8 cellular contexts compared by ENCODE assay signal in the genomic region with DNA sequence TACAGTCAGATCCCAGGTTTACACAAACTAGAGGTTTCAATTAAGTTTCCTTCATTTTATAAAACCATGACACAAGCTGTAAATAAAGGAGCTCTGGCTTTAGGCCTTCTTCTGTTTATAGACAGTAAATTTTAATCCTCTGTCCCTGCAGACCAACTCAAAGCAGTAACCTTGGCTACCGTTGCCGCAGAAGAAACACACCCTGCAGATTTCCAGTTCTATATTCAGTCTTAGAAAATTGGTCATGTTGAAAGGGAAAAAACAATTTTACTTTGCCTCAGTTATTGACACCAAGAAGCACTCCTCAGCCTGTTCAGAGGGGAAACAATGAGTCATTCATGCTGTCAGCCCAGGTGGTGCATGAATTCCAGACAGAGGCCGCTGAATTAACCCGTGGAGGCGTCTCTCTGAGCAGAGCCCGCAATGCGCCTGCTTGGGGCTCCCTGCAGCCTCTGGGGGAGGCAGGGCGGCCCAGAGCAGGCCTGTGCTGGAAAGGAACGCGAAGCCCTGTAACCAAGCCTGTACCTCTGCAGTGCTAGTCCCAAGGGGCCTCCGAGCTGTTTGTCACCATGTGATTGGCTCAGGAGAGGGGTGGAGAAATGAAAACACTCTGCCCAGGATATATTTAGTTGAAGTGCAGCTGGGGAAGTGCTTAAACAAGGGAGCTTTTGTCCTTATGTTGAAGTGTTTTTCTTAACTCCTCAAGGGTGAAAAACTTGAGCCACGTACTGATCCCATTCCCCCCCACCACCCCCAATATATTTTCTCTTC.
DNase-seq lines count a peak whose midpoint lies in the region; ATAC-seq and TF ChIP-seq lines count a peak whose summit lies in the region.

No MANE protein-coding gene starts in this region.

- peak overlapping the region; percentile 64 for H3K4me3 Mint-ChIP-seq in activated naive CD4-positive, alpha-beta T cell treated with anti-CD3 and anti-CD28 coated beads for 36 hours

- H3K36me3 Mint-ChIP-seq in activated naive CD4-positive, alpha-beta T cell treated with anti-CD3 and anti-CD28 coated beads for 36 hours (ENCODE audit: low read depth): no peaks in the 10 kb centered on the region

- peak; percentile 72 for TF ChIP-seq POLR2A in testis (IDR thresholded peaks at IDR 0.05)

- H3K36me3 ChIP-seq in SJSA1 (no peaks in the 10 kb centered on the region), testis (ENCODE audit: low read depth, missing control alignments) (no peaks in the 10 kb centered on the region)

- CTCF ChIA-PET in activated naive CD4-positive, alpha-beta T cell treated with anti-CD3 and anti-CD28 coated beads for 36 hours (lab: Charles Lee): interaction anchor here (0.6 to 5.8 kb wide), 11 partner anchors 10 to 1896 kb away, joined by 3 to 38 read pairs (median 10); a partner anchor contains a TSS

- peak overlapping the region; percentile 23 for H3K27ac ChIP-seq in SJSA1
- peak overlapping the region; percentile 91 for H3K27ac ChIP-seq in testis

- H3K4me1 ChIP-seq in SJSA1 (replicated peaks): peaks cover 26% of the 10 kb centered on the region
- H3K4me1 ChIP-seq in testis: peaks cover 18% of the 10 kb centered on the region

- intact Hi-C loops in activated naive CD4-positive, alpha-beta T cell treated with anti-CD3 and anti-CD28 coated beads for 36 hours (cut with micrococcal nuclease): loop anchor here (1.0 to 2.0 kb wide), 10 partner anchors 10 to 207 kb away; a partner anchor contains a TSS
- intact Hi-C loops in testis (cut with DNase I; ENCODE audit: low total_unique reads): no loop called here

- TF ChIP-seq CTCF in HFF-Myc (IDR thresholded peaks at IDR 0.05; ENCODE audit: low read depth, low read length, missing control alignments): no peak
- TF ChIP-seq CTCF in omental fat pad (IDR thresholded peaks at IDR 0.05): no peak
- TF ChIP-seq CTCF in testis (IDR thresholded peaks at IDR 0.05): peak in 1 of 3 experiments; percentile 23

- no peaks in the 10 kb centered on the region for H3K9me3 ChIP-seq in SJSA1 (replicated peaks)
- no peaks in the 10 kb centered on the region for H3K9me3 ChIP-seq in testis

- peaks cover 64% of the 10 kb centered on the region for H3K4me1 Mint-ChIP-seq in activated naive CD4-positive, alpha-beta T cell treated with anti-CD3 and anti-CD28 coated beads for 36 hours (ENCODE audit: low read depth)

- ATAC-seq in omental fat pad (ENCODE audit: low FRiP score): peak; percentile 88

- 1 to 3% methylated on average over 9 to 12 of the region's 12 CpGs for WGBS in testis, 2 donors

- H3K27me3 ChIP-seq in SJSA1 (replicated peaks): no peaks in the 10 kb centered on the region
- H3K27me3 ChIP-seq in testis: no peaks in the 10 kb centered on the region

- DNase-seq in GM03348 (ENCODE audit: low spot score) (peak; percentile 89), HFF-Myc (ENCODE audit: extremely low read depth, low read depth) (peak; percentile 90), MV-4-11 (lab: John Stamatoyannopoulos, UW) (peak; percentile 96), SJSA1 (ENCODE audit: low read depth in 1 of 2, low spot score in 2 of 2) (peak; percentile 92 to 93), germinal center (ENCODE audit: low spot score) (peak; percentile 92), omental fat pad (ENCODE audit: low spot score) (peak; percentile 41), testis (peak; percentile 94)
- DNase-seq in activated naive CD4-positive, alpha-beta T cell treated with anti-CD3 and anti-CD28 coated beads for 36 hours: peak; percentile 95

- H3K27me3 Mint-ChIP-seq in activated naive CD4-positive, alpha-beta T cell treated with anti-CD3 and anti-CD28 coated beads for 36 hours (ENCODE audit: low read depth): no peaks in the 10 kb centered on the region

- H3K4me3 ChIP-seq in HFF-Myc (replicated peaks; ENCODE audit: low read depth, low read length) (no peak overlapping the region), SJSA1 (no peak overlapping the region), testis (peak overlapping the region in 1 of 2 donors; percentile 10)

- H3K9me3 Mint-ChIP-seq in activated naive CD4-positive, alpha-beta T cell treated with anti-CD3 and anti-CD28 coated beads for 36 hours: no peaks in the 10 kb centered on the region

- peak overlapping the region; percentile 96 for H3K27ac Mint-ChIP-seq in activated naive CD4-positive, alpha-beta T cell treated with anti-CD3 and anti-CD28 coated beads for 36 hours

Comparison
In these comparisons a context has a peak if more than half of its experiments do, and no peak if none do; other contexts are left out.
1. DNase-seq: peak in every context shown above with its lines; median percentile 96 in MV-4-11; 95 in activated naive CD4-positive, alpha-beta T cell treated with anti-CD3 and anti-CD28 coated beads for 36 hours; 94 in testis; 92 in SJSA1; 92 in germinal center; 90 in HFF-Myc; 89 in GM03348; 41 in omental fat pad.